ENCODE assay signal across 1 cellular context in the genomic region with DNA sequence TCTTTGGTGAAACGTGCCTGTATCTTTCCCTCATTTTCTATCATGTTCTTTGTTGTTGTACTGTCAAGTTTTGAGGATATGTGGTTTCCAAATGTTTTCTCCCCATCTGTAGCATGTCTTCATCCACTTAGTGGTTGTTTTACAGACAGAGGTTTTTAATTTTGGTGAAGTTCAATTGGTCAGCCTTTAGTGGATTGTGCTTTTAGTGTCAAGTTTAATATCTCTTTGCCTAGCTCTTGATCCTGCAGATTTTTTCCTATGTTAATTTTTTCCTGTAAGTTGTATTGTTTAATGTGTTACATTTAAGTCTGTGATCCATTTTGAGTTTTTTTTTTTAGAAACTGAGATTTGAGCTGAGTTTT.
TF ChIP-seq lines count a peak whose summit lies in the region.

No MANE protein-coding gene starts in this region.

TF ChIP-seq in endothelial cell of umbilical vein, 7 proteins besides CTCF, POLR2A, EP300 and RAD21 (continued from another document):
- TF ChIP-seq EZH2 (IDR thresholded peaks at IDR 0.05; ENCODE audit: borderline replicate concordance, low read depth, low read length, severe bottlenecking) (no peak), JUN (IDR thresholded peaks at IDR 0.05; ENCODE audit: borderline replicate concordance, insufficient read depth, insufficient read length, low read depth) (no peak), MYC (IDR thresholded peaks at IDR 0.05; ENCODE audit: low read depth, low read length) (no peak), GATA2 (IDR thresholded peaks at IDR 0.05; ENCODE audit: insufficient read depth, insufficient read length, low read depth, low read length) (no peak)
TF ChIP-seq in endothelial cell of umbilical vein: peak in this region for 0.
